In the genomic region with DNA sequence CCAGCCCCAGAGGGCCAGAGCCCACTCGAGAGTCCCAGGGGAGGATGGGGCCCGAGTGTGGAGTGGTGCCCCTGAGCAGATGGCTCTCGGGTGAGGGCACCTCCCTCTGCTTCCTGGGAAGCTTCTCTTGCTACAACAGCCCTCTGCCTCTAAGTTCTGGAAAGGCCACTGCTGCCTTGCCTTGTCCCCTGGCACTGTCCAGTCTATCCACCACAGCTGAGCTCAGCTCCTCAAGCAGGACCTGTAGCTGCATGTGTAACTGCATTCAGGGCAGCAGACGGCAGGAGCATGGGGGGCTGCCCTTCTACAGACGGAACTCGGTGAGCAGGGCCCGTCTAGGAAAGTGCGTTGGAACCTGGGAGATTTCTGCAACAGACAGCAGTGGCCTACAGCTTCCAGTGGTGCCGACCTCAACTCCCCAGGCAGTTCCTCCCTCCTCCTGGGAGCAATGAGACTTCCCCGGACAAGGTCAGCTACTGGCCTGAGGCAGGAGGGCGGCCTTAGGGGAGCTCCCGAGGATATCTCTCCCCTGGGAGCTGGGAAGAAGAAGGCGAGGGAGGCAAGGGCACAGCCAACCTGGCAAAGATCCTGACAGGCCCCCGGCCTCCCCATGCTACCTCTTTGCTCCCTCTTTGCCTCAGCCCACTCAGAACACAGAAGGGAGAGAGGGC, we compare ENCODE assay signal across 13 cellular contexts.
DNase-seq lines count a peak whose midpoint lies in the region; ATAC-seq, FAIRE-seq and TF ChIP-seq lines count a peak whose summit lies in the region.
"Had no signal": no experiment of that assay in that cellular context is flagged by ENCODE, and none has a peak within 500 bp of the region (broad histone marks: within the 10 kb centered on the region; RNA-seq: fewer than 3 reads in every experiment).

No MANE protein-coding gene starts in this region.

- peaks cover 8 to 18% (median 10%) of the 10 kb centered on the region in 4 donors for H3K4me1 Mint-ChIP-seq in naive thymus-derived CD8-positive, alpha-beta T cell
- H3K4me1 Mint-ChIP-seq in mesothelial cell of epicardium, result peaks cover 4% of the 10 kb centered on the region

- TF ChIP-seq CTCF in HCT116 (IDR thresholded peaks at IDR 0.05 in 2 of 3, conservative IDR thresholded peaks at IDR 0.05 in 1 of 3; ENCODE audit: borderline replicate concordance in 1 of 3, insufficient read depth in 1 of 3, low read depth in 2 of 3, low read length in 2 of 3) (no peak), K562 (IDR thresholded peaks at IDR 0.05 in 2 of 3, conservative IDR thresholded peaks at IDR 0.05 in 1 of 3; ENCODE audit: insufficient read depth in 2 of 3, low read depth in 1 of 3, low read length in 3 of 3) (no peak), mesothelial cell of epicardium (IDR thresholded peaks at IDR 0.05; ENCODE audit: unreplicated experiment) (no peak)

- peak overlapping the region; percentile 16; the same call in 1 of the 2 replicates for H3K27ac ChIP-seq in BLaER1
- peak overlapping the region; percentile 2; the same call in 1 of the 2 replicates for H3K27ac ChIP-seq in HCT116 (ENCODE audit: low read depth, low read length)
- H3K27ac ChIP-seq in K562 (ENCODE audit: extremely low read depth, low read depth, low read length), result no peak overlapping the region
- H3K27ac ChIP-seq: C4-2B, pancreas had no signal

- H3K27me3 Mint-ChIP-seq in naive thymus-derived CD8-positive, alpha-beta T cell, result no peaks in the 10 kb centered on the region
- no peaks in the 10 kb centered on the region for H3K27me3 Mint-ChIP-seq in mesothelial cell of epicardium (ENCODE audit: low read depth)
- H3K27me3 Mint-ChIP-seq: stimulated activated naive B cell treated with anti-CD40 and anti-IgM and Interleukin-4, amounts not matched to agents 10 μg/mL and 1 μg/mL and 100 μg/mL, for 72 hours had no signal

- no peak for TF ChIP-seq RAD21 in HCT116 (IDR thresholded peaks at IDR 0.05; ENCODE audit: low read depth)
- TF ChIP-seq RAD21 in K562 (CRISPR knock-in tag; conservative IDR thresholded peaks at IDR 0.05 in 1 of 2, IDR thresholded peaks at IDR 0.05 in 1 of 2), result no peak

- H3K9me2 ChIP-seq in HCT116 (ENCODE audit: insufficient read depth), result no peaks in the 10 kb centered on the region

- H3K9me3 Mint-ChIP-seq in naive thymus-derived CD8-positive, alpha-beta T cell, result no peaks in the 10 kb centered on the region
- no peaks in the 10 kb centered on the region for H3K9me3 Mint-ChIP-seq in mesothelial cell of epicardium
- H3K9me3 Mint-ChIP-seq: stimulated activated naive B cell treated with anti-CD40 and anti-IgM and Interleukin-4, amounts not matched to agents 10 μg/mL and 1 μg/mL and 100 μg/mL, for 72 hours had no signal

- in situ Hi-C loops in K562 (cut with MboI), result no loop called here

- H3K9me1 ChIP-seq in K562 (ENCODE audit: control insufficient read depth, insufficient read depth, low read length), result no peaks in the 10 kb centered on the region

- RAD21 ChIA-PET in HCT116 (lab: Charles Lee; ENCODE audit: low non-redundant PET in 1 of 2, low total read pairs in 2 of 2, uncharacterized antibody in 2 of 2, unreplicated experiment in 2 of 2), result no interaction called here

- H3K27me3 ChIP-seq in BLaER1 (no peaks in the 10 kb centered on the region), HCT116 (ENCODE audit: insufficient read depth, low read length) (no peaks in the 10 kb centered on the region), K562 (ENCODE audit: control insufficient read depth in 2 of 2, insufficient read depth in 2 of 2, low read length in 2 of 2) (no peaks in the 10 kb centered on the region)
- H3K27me3 ChIP-seq: gastrocnemius medialis, pancreas had no signal

- TF ChIP-seq EP300 in K562 (IDR thresholded peaks at IDR 0.05; ENCODE audit: low read length), result no peak

- CTCF ChIA-PET in HCT116 (lab: Charles Lee), result interaction anchor here (1.2 to 1.3 kb wide), 2 partner anchors 9 to 672 kb away, joined by 3 read pairs; no protein-coding TSS in a partner anchor
- CTCF ChIA-PET in K562 (lab: Yijun Ruan, JAX; ENCODE audit: low intra/inter-chr PET ratio), result interaction anchor here (0.6 kb wide), 1 partner anchor 20 kb away, joined by 3 read pairs; no protein-coding TSS in a partner anchor

- H2AFZ ChIP-seq in HCT116 (ENCODE audit: low read depth, low read length, poor library complexity, severe bottlenecking) (no peak overlapping the region), K562 (ENCODE audit: low read depth, low read length) (no peak overlapping the region)

- H4K20me1 ChIP-seq in BLaER1, result peaks cover 39% of the 10 kb centered on the region
- H4K20me1 ChIP-seq in HCT116 (ENCODE audit: insufficient read depth), result no peaks in the 10 kb centered on the region
- H4K20me1 ChIP-seq in K562 (replicated peaks; ENCODE audit: control insufficient read depth, insufficient read depth, low read length), result no peaks in the 10 kb centered on the region

- peak; percentile 37; the same call in 1 of the 2 replicates for ATAC-seq in HCT116
- peak; percentile 1; the same call in 1 of the 3 replicates for ATAC-seq in K562
- no peak for ATAC-seq in naive thymus-derived CD8-positive, alpha-beta T cell
- ATAC-seq: gastrocnemius medialis, left lobe of liver, pancreas had no signal

- no TSS peak for BruUV-seq in HCT116 (replicated peaks; lab: Mats Ljungman, UMichigan)
- no TSS peak for BruUV-seq in K562 (replicated peaks; lab: Mats Ljungman, UMichigan)

- H3K9ac ChIP-seq in BLaER1 (no peak overlapping the region), HCT116 (ENCODE audit: low read length) (no peak overlapping the region), K562 (ENCODE audit: insufficient read depth in 1 of 2, low read depth in 2 of 2, low read length in 2 of 2) (peak overlapping the region in 1 of 2 experiments; percentile 83; a peak in 2 of 4 replicates)

- no peaks in the 10 kb centered on the region for H3K9me3 ChIP-seq in BLaER1
- no peaks in the 10 kb centered on the region for H3K9me3 ChIP-seq in HCT116 (ENCODE audit: control insufficient read depth in 1 of 2, insufficient read depth in 1 of 2, low read depth in 1 of 2, low read length in 2 of 2)
- H3K9me3 ChIP-seq in K562 (replicated peaks; ENCODE audit: control insufficient read depth, insufficient read depth, low read depth, low read length), result no peaks in the 10 kb centered on the region
- H3K9me3 ChIP-seq: gastrocnemius medialis, pancreas had no signal

- DNase-seq in HCT116 (ENCODE audit: low read depth, low spot score) (no peak), K562 (ENCODE audit: extremely low read depth in 1 of 4, low spot score in 3 of 4) (no peak), NCI-H2107 (lab: John Stamatoyannopoulos, UW) (no peak), middle frontal gyrus (ENCODE audit: extremely low spot score, low spot score) (no peak), mesothelial cell of epicardium (ENCODE audit: low spot score in 2 of 2, unreplicated experiment in 2 of 2) (no peak)
- no peak for DNase-seq in naive thymus-derived CD8-positive, alpha-beta T cell
- DNase-seq in activated T-cell treated with anti-CD3 and anti-CD28 coated beads, Interleukin-2, amount 50 U/mL, for 48 hours, result no peak
- DNase-seq: gastrocnemius medialis, pancreas had no signal

- H3K4me3 ChIP-seq in BLaER1 (no peak overlapping the region), HCT116 (replicated peaks in 1 of 2; ENCODE audit: low read depth in 1 of 2, low read length in 2 of 2) (no peak overlapping the region), K562 (no peak overlapping the region)
- H3K4me3 ChIP-seq: gastrocnemius medialis, pancreas had no signal

- H3K36me3 ChIP-seq in BLaER1 (peaks cover 57% of the 10 kb centered on the region), HCT116 (ENCODE audit: control insufficient read depth in 1 of 2, insufficient read depth in 2 of 2, low read length in 2 of 2) (peaks cover 8 to 22% of the 10 kb centered on the region in 2 experiments), K562 (ENCODE audit: control insufficient read depth, insufficient read depth, low read length) (peaks cover 57% of the 10 kb centered on the region)

- intact Hi-C loops in HCT116 (cut with micrococcal nuclease) (no loop called here), K562 (cut with micrococcal nuclease) (loop anchor here (1.0 to 5.0 kb wide), 3 partner anchors 73 to 666 kb away; no protein-coding TSS in a partner anchor)

- H3K79me2 ChIP-seq in HCT116 (ENCODE audit: insufficient read depth, low read length) (no peaks in the 10 kb centered on the region), K562 (ENCODE audit: control insufficient read depth, insufficient read depth, low read length) (no peaks in the 10 kb centered on the region; the same call in 2 of the 3 replicates)

- FAIRE-seq in K562 (lab: Jason Lieb, UNC), result no peak
- FAIRE-seq: pancreas had no signal

- H3K4me1 ChIP-seq in BLaER1, result peaks cover 47% of the 10 kb centered on the region
- H3K4me1 ChIP-seq in HCT116 (ENCODE audit: control insufficient read depth in 1 of 2, insufficient read depth in 2 of 2, low read length in 2 of 2), result no peaks in the 10 kb centered on the region
- H3K4me1 ChIP-seq in K562 (replicated peaks in 1 of 2; ENCODE audit: control insufficient read depth in 2 of 2, insufficient read depth in 2 of 2, low read length in 2 of 2), result peaks cover 21 to 31% of the 10 kb centered on the region in 2 experiments
- H3K4me1 ChIP-seq: pancreas had no signal

- H3K4me2 ChIP-seq in BLaER1, result peak overlapping the region; percentile 90
- no peak overlapping the region for H3K4me2 ChIP-seq in HCT116 (ENCODE audit: low read length)
- H3K4me2 ChIP-seq in K562 (ENCODE audit: insufficient read depth, low read length), result no peak overlapping the region

- WGBS in K562 (ENCODE audit: insufficient coverage, low coverage, missing lambda C conversion rate), result 67% methylated on average over 10 of the region's 14 CpGs

- TF ChIP-seq POLR2A in HCT116 (IDR thresholded peaks at IDR 0.05; ENCODE audit: borderline replicate concordance, extremely low read depth, insufficient read depth, insufficient read length) (no peak), K562 (conservative IDR thresholded peaks at IDR 0.05) (no peak)

- POLR2A ChIA-PET in HCT116 (lab: Charles Lee) (no interaction called here), K562 (lab: Yijun Ruan, JAX) (interaction anchor here (0.6 to 1.2 kb wide), 5 partner anchors 20 to 179 kb away, joined by 3 to 5 read pairs (median 3); no protein-coding TSS in a partner anchor)
- POLR2A ChIA-PET in naive thymus-derived CD8-positive, alpha-beta T cell (lab: Charles Lee), result no interaction called here

- peak overlapping the region in 7 of 10 donors; percentile 33 to 79 (median 63) for H3K27ac Mint-ChIP-seq in naive thymus-derived CD8-positive, alpha-beta T cell
- H3K27ac Mint-ChIP-seq in mesothelial cell of epicardium, result no peak overlapping the region
- H3K27ac Mint-ChIP-seq: stimulated activated naive B cell treated with anti-CD40 and anti-IgM and Interleukin-4, amounts not matched to agents 10 μg/mL and 1 μg/mL and 100 μg/mL, for 72 hours had no signal

- H3K4me3 Mint-ChIP-seq in naive thymus-derived CD8-positive, alpha-beta T cell, result no peak overlapping the region
- no peak overlapping the region for H3K4me3 Mint-ChIP-seq in mesothelial cell of epicardium
- H3K4me3 Mint-ChIP-seq: stimulated activated naive B cell treated with anti-CD40 and anti-IgM and Interleukin-4, amounts not matched to agents 10 μg/mL and 1 μg/mL and 100 μg/mL, for 72 hours had no signal

- no peaks in the 10 kb centered on the region for H3K36me3 Mint-ChIP-seq in naive thymus-derived CD8-positive, alpha-beta T cell
- peaks cover 25% of the 10 kb centered on the region for H3K36me3 Mint-ChIP-seq in mesothelial cell of epicardium
- H3K36me3 Mint-ChIP-seq: stimulated activated naive B cell treated with anti-CD40 and anti-IgM and Interleukin-4, amounts not matched to agents 10 μg/mL and 1 μg/mL and 100 μg/mL, for 72 hours had no signal

Comparison
In these comparisons a context has a peak if more than half of its experiments do, and no peak if none do; other contexts are left out.
1. ATAC-seq: peak in HCT116 (single experiment) and K562 (single experiment); none in naive thymus-derived CD8-positive, alpha-beta T cell (0 of 2).